In the genomic region with DNA sequence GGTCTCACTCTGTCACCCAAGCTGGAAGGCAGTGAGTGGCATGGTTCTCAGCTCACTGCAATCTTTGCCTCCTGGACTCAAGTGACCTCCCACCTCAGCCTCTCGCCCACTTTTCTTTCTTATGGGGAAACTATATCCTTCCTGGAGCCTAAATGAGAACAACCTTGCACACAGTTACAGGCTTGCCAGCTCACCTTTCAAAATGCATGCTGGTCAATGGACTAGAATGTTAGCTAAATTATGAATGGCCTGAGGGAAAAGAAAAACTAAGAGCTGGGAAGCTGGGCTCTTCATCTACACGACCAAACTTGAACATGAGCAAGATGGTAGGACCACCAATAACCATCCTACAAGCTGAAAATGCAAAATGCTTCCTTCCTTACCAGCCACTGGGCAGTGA, we compare ENCODE assay signal across 27 cellular contexts. TPM values are rescaled to one million over a fixed set of nuclear protein-coding genes. Genes with fewer than 3 reads are reported as not detected.
"Had no signal": no experiment of that assay in that cellular context is flagged by ENCODE, and none has a peak within 500 bp of the region (broad histone marks: within the 10 kb centered on the region; RNA-seq: fewer than 3 reads in every experiment).

No MANE protein-coding gene starts in this region.

- H3K4me3 ChIP-seq: colonic mucosa, esophagus squamous epithelium, gastrocnemius medialis, heart right ventricle, left lung, lower lobe of right lung had no signal

- H3K36me3 ChIP-seq: colonic mucosa, esophagus squamous epithelium, gastrocnemius medialis, heart right ventricle, left lung, lower lobe of right lung had no signal

- H3K27ac ChIP-seq: colonic mucosa, epithelial cell of prostate, esophagus squamous epithelium, gastrocnemius medialis, heart right ventricle, left lung, lower lobe of right lung had no signal

- ATAC-seq: esophagus mucosa; gastrocnemius medialis; heart right ventricle; left cardiac atrium; left lung; left ventricle myocardium superior; lower lobe of right lung; naive thymus-derived CD4-positive, alpha-beta T cell had no signal

- DNase-seq: colonic mucosa; cortex of kidney; effector CD4-positive, alpha-beta T cell; effector memory CD4-positive, alpha-beta T cell; erythroblast; esophagus squamous epithelium; foreskin fibroblast; foreskin melanocyte; gastrocnemius medialis; glutamatergic neuron; head of caudate nucleus; heart right ventricle; hippocampal formation; left cardiac atrium; left lung; left ventricle myocardium superior; lower lobe of right lung; mesenchymal stem cell; midbrain; naive thymus-derived CD4-positive, alpha-beta T cell had no signal

- H3K9me3 ChIP-seq: colonic mucosa, esophagus squamous epithelium, gastrocnemius medialis, heart right ventricle, left lung, lower lobe of right lung had no signal

RNA-seq across cellular contexts. Expression of gene LHX1, which starts 10.6 kb away (rescaled TPM):
- total RNA-seq: colonic mucosa, dermis microvascular lymphatic vessel endothelial cell, esophagus mucosa, esophagus squamous epithelium, gastrocnemius medialis, left cardiac atrium, left lung, left ventricle myocardium superior, lower leg skin, lower lobe of right lung, lung microvascular endothelial cell, mononuclear cell, mucosa of gallbladder had no signal
- polyA plus RNA-seq: heart right ventricle; naive thymus-derived CD4-positive, alpha-beta T cell had no signal
